Comparison of ENCODE assay signal across 12 cellular contexts in the genomic region with DNA sequence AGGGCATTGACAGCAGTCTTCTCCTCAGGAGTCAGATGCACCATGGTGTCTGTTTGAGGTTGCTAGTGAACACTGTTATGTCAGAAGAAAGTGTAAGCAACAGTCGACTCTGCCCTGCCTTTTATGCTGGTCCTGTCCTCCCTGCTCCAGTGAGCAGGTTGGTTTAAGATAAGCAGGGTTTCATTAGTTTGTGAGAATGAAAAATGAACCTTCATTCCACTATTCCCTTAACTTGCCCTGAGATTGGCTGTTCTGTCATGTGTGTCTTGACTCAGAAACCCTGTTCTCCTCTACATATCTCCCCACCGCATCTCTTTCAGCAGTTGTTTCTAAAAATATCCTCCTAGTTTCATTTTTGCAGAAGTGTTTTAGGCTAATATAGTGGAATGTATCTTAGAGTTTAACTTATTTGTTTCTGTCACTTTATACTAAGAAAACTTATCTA. TPM values are rescaled to one million over a fixed set of nuclear protein-coding genes. Genes with fewer than 3 reads are reported as not detected.
DNase-seq lines count a peak whose midpoint lies in the region; ATAC-seq, FAIRE-seq and TF ChIP-seq lines count a peak whose summit lies in the region.
"Had no signal": no experiment of that assay in that cellular context is flagged by ENCODE, and none has a peak within 500 bp of the region (broad histone marks: within the 10 kb centered on the region; RNA-seq: fewer than 3 reads in every experiment).

A gene (minus strand): TSS at position 94 of the 445 bp plus-strand sequence. CDS start 50 bp downstream, at position 44.

- no peak within 1 kb of the TSS for H3K4me2 ChIP-seq in SK-N-SH

- H3K27ac ChIP-seq in SK-N-SH (ENCODE audit: low read depth in 2 of 2, low read length in 1 of 2), result no peak within 1 kb of the TSS

- no peaks in the 10 kb centered on the region for H3K27me3 Mint-ChIP-seq in HFFc6 (ENCODE audit: insufficient read depth)
- H3K27me3 Mint-ChIP-seq: progenitor cell of endocrine pancreas had no signal

- no peaks in the 10 kb centered on the region for H3K36me3 ChIP-seq in SK-N-SH (replicated peaks in 1 of 2; ENCODE audit: control insufficient read depth in 1 of 2, insufficient read depth in 2 of 2, low read length in 1 of 2)

- H3K9me2 ChIP-seq in SK-N-SH, result no peaks in the 10 kb centered on the region

- TF ChIP-seq RAD21 in SK-N-SH (IDR thresholded peaks at IDR 0.05; ENCODE audit: low read length), result no peak

- DNase-seq in HFFc6 (peak; percentile 4), fibroblast of the aortic adventitia (ENCODE audit: low read depth) (peak; percentile 71), NCI-H187 treated with DMSO at 0.1 percent for 48 hours (lab: John Stamatoyannopoulos, UW) (no peak), RKO (ENCODE audit: low spot score) (no peak), urothelium cell line (ENCODE audit: low spot score) (no peak), SK-N-SH (no peak)
- DNase-seq in Jurkat, Clone E6-1 (ENCODE audit: low read depth, low spot score), result peak; percentile 20
- DNase-seq: GF-D8 had no signal

- H3K9ac ChIP-seq in SK-N-SH, result no peak within 1 kb of the TSS

- H2AFZ ChIP-seq in SK-N-SH (ENCODE audit: low read depth), result no peak within 1 kb of the TSS

- no peaks in the 10 kb centered on the region for H3K36me3 Mint-ChIP-seq in HFFc6 (ENCODE audit: low read depth)
- H3K36me3 Mint-ChIP-seq: activated naive CD8-positive, alpha-beta T cell had no signal

- no peak for TF ChIP-seq CTCF in HFFc6 (IDR thresholded peaks at IDR 0.05)
- TF ChIP-seq CTCF in fibroblast of the aortic adventitia (IDR thresholded peaks at IDR 0.05; ENCODE audit: insufficient read depth, low read length), result no peak
- TF ChIP-seq CTCF in SK-N-SH (IDR thresholded peaks at IDR 0.05), result no peak

- POLR2A ChIA-PET in SK-N-SH (lab: Yijun Ruan, JAX), result no interaction called here

- H3K9me3 ChIP-seq in SK-N-SH, result no peaks in the 10 kb centered on the region

- no peak within 1 kb of the TSS; the same call in 1 of the 2 replicates for H3K4me3 Mint-ChIP-seq in HFFc6
- H3K4me3 Mint-ChIP-seq: activated naive CD8-positive, alpha-beta T cell; stimulated activated naive CD8-positive, alpha-beta T cell treated with anti-CD3 and anti-CD28 coated beads, Interleukin-15, Interleukin-2, amounts not matched to agents 100 ng/mL and 50 ng/mL, for 24 hours had no signal

- H3K79me2 ChIP-seq in SK-N-SH (ENCODE audit: insufficient read depth), result no peaks in the 10 kb centered on the region

- no peaks in the 10 kb centered on the region for H3K4me1 ChIP-seq in SK-N-SH (ENCODE audit: control insufficient read depth in 1 of 2, insufficient read depth in 2 of 2, low read depth in 1 of 2, low read length in 1 of 2)

- CTCF ChIA-PET in SK-N-SH (lab: Yijun Ruan, JAX), result no interaction called here

- H3K27me3 ChIP-seq in SK-N-SH (ENCODE audit: insufficient read depth), result no peaks in the 10 kb centered on the region

- 3% methylated on average over 2 of the region's 2 CpGs for WGBS in SK-N-SH (ENCODE audit: low lambda C conversion rate)

- no peaks in the 10 kb centered on the region for H3K9me3 Mint-ChIP-seq in HFFc6
- H3K9me3 Mint-ChIP-seq: stimulated activated naive CD8-positive, alpha-beta T cell treated with anti-CD3 and anti-CD28 coated beads, Interleukin-15, Interleukin-2, amounts not matched to agents 100 ng/mL and 50 ng/mL, for 24 hours had no signal

- TF ChIP-seq EP300 in SK-N-SH (IDR thresholded peaks at IDR 0.05; ENCODE audit: borderline replicate concordance in 1 of 2, low read depth in 1 of 2, low read length in 1 of 2), result no peak

- peak; percentile 91 for ATAC-seq in GM18511 (IDR thresholded peaks at IDR 0.05; ENCODE audit: unreplicated experiment)

- H3K27ac Mint-ChIP-seq in HFFc6, result no peak within 1 kb of the TSS
- H3K27ac Mint-ChIP-seq: activated naive CD8-positive, alpha-beta T cell; progenitor cell of endocrine pancreas; stimulated activated naive CD8-positive, alpha-beta T cell treated with anti-CD3 and anti-CD28 coated beads, Interleukin-15, Interleukin-2, amounts not matched to agents 100 ng/mL and 50 ng/mL, for 24 hours had no signal

- no peak for FAIRE-seq in urothelium cell line (lab: Jason Lieb, UNC)

- H3K4me1 Mint-ChIP-seq in HFFc6 (ENCODE audit: low read depth), result peaks cover 14% of the 10 kb centered on the region

- no peak within 1 kb of the TSS for H3K4me3 ChIP-seq in Jurkat, Clone E6-1 (ENCODE audit: low read length)
- H3K4me3 ChIP-seq in fibroblast of the aortic adventitia (ENCODE audit: low read depth, low read length) (no peak within 1 kb of the TSS), SK-N-SH (ENCODE audit: low read depth in 2 of 2, low read length in 1 of 2) (no peak within 1 kb of the TSS)

- H3F3A ChIP-seq in SK-N-SH (replicated peaks; ENCODE audit: insufficient read depth), result no peaks in the 10 kb centered on the region

- H4K20me1 ChIP-seq in SK-N-SH (ENCODE audit: insufficient read depth), result no peaks in the 10 kb centered on the region

TF ChIP-seq in SK-N-SH, 30 proteins besides CTCF, POLR2A, EP300 and RAD21:
- no peak for TF ChIP-seq YY1 (IDR thresholded peaks at IDR 0.05; ENCODE audit: low read depth)
- TF ChIP-seq, protein P1, sequence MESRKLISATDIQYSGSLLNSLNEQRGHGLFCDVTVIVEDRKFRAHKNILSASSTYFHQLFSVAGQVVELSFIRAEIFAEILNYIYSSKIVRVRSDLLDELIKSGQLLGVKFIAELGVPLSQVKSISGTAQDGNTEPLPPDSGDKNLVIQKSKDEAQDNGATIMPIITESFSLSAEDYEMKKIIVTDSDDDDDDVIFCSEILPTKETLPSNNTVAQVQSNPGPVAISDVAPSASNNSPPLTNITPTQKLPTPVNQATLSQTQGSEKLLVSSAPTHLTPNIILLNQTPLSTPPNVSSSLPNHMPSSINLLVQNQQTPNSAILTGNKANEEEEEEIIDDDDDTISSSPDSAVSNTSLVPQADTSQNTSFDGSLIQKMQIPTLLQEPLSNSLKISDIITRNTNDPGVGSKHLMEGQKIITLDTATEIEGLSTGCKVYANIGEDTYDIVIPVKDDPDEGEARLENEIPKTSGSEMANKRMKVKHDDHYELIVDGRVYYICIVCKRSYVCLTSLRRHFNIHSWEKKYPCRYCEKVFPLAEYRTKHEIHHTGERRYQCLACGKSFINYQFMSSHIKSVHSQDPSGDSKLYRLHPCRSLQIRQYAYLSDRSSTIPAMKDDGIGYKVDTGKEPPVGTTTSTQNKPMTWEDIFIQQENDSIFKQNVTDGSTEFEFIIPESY (IDR thresholded peaks at IDR 0.05; ENCODE audit: borderline replicate concordance, low read depth), result no peak
- no peak for TF ChIP-seq GABPA (IDR thresholded peaks at IDR 0.05; ENCODE audit: low read depth)
- TF ChIP-seq RFX5 (IDR thresholded peaks at IDR 0.05; ENCODE audit: low read length), result no peak
- TF ChIP-seq TEAD4 (IDR thresholded peaks at IDR 0.05; ENCODE audit: borderline replicate concordance, insufficient read depth), result no peak
- TF ChIP-seq, protein P2, sequence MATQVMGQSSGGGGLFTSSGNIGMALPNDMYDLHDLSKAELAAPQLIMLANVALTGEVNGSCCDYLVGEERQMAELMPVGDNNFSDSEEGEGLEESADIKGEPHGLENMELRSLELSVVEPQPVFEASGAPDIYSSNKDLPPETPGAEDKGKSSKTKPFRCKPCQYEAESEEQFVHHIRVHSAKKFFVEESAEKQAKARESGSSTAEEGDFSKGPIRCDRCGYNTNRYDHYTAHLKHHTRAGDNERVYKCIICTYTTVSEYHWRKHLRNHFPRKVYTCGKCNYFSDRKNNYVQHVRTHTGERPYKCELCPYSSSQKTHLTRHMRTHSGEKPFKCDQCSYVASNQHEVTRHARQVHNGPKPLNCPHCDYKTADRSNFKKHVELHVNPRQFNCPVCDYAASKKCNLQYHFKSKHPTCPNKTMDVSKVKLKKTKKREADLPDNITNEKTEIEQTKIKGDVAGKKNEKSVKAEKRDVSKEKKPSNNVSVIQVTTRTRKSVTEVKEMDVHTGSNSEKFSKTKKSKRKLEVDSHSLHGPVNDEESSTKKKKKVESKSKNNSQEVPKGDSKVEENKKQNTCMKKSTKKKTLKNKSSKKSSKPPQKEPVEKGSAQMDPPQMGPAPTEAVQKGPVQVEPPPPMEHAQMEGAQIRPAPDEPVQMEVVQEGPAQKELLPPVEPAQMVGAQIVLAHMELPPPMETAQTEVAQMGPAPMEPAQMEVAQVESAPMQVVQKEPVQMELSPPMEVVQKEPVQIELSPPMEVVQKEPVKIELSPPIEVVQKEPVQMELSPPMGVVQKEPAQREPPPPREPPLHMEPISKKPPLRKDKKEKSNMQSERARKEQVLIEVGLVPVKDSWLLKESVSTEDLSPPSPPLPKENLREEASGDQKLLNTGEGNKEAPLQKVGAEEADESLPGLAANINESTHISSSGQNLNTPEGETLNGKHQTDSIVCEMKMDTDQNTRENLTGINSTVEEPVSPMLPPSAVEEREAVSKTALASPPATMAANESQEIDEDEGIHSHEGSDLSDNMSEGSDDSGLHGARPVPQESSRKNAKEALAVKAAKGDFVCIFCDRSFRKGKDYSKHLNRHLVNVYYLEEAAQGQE (IDR thresholded peaks at IDR 0.05; ENCODE audit: low read depth, low read length), result no peak
- TF ChIP-seq FOSL2 (IDR thresholded peaks at IDR 0.05; ENCODE audit: borderline replicate concordance, low read depth), result no peak
- no peak for TF ChIP-seq TCF12 (IDR thresholded peaks at IDR 0.05)

RNA-seq across cellular contexts. Expression of the gene that starts here (rescaled TPM):
- not detected for total RNA-seq in HFFc6 (2021; fragmentation: NEBNext Ultra II Directional; extraction: Animal tissue kit (Norgen Biotek cat#: 25700))
- not detected for polyA plus RNA-seq in Jurkat, Clone E6-1 (2012; ENCODE audit: insufficient read depth, insufficient read length)
- total RNA-seq in fibroblast of the aortic adventitia (ENCODE audit: low replicate concordance), result 4.8 TPM in 1 of 2 replicates, not detected in the other
- not detected in 2 replicates for polyA plus RNA-seq in SK-N-SH (2012; rRNA removed)
- polyA plus RNA-seq in SK-N-SH (2012; cell fraction: cytosol; rRNA removed), result not detected in 2 replicates
- polyA plus RNA-seq in SK-N-SH (2012; cell fraction: nucleus; rRNA removed), result not detected in 2 replicates
- total RNA-seq: progenitor cell of endocrine pancreas had no signal

Comparison
In these comparisons a context has a peak if more than half of its experiments do, and no peak if none do; other contexts are left out.
1. Peak in DNase-seq in HFFc6; RNA of the gene not detected or under 1 TPM.
2. DNase-seq: peak in Jurkat, Clone E6-1 (single experiment) and fibroblast of the aortic adventitia (single experiment); none in NCI-H187 treated with DMSO at 0.1 percent for 48 hours (single experiment), RKO (single experiment), urothelium cell line (single experiment) and SK-N-SH (single experiment).